8 cellular contexts compared by ENCODE assay signal in the genomic region with DNA sequence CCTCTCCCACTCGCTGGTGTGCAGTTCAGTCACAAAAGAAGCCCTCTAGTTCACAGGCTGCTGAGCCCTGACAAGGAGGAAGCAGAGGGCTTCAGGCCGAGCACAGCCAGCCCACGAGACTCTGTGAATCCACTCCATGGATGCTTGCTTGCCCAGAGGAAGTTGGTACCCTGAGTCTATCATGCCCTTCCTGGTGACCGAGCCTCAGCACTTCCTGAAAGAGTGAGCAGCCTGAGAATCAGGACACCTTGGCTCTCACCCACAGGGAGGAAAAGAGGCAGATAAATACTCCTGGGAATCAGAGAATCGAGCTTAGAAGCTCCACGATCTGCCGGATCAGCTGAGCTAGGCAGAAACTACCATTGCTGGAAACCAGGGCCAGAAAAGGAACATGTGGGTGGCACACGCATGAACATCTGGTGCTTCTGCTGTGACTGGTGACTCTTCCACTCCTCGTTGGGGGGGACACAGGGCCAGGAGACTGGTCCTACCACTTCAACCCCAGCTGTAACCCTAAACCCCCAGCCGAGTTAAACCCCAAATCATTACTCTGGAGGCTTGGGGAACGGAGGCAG.
A peak's percentile ranks its signal among the peaks of the same experiment; 100 is the strongest.
DNase-seq lines count a peak whose midpoint lies in the region; ATAC-seq and TF ChIP-seq lines count a peak whose summit lies in the region.

No MANE protein-coding gene starts in this region.

- H2AFZ ChIP-seq in parathyroid adenoma = peak overlapping the region; percentile 73

- no peaks in the 10 kb centered on the region for H3K9me3 Mint-ChIP-seq in activated CD4-positive, alpha-beta memory T cell treated with anti-CD3 and anti-CD28 coated beads, Interleukin-2, amount 10 ng/mL, durations not matched to agents 7 days and 5 days

- H3K36me3 ChIP-seq in esophagus muscularis mucosa (no peaks in the 10 kb centered on the region), parathyroid adenoma (ENCODE audit: control insufficient read depth, insufficient read depth, low read length) (no peaks in the 10 kb centered on the region)

- H3K9me3 ChIP-seq in esophagus muscularis mucosa = no peaks in the 10 kb centered on the region
- H3K9me3 ChIP-seq in parathyroid adenoma (ENCODE audit: control insufficient read depth, low read length) = no peaks in the 10 kb centered on the region

- H3K4me1 ChIP-seq in esophagus muscularis mucosa = peaks cover 11 to 15% (median 13%) of the 10 kb centered on the region in 4 donors
- H3K4me1 ChIP-seq in parathyroid adenoma = peaks cover 3% of the 10 kb centered on the region

- DNase-seq in esophagus muscularis mucosa (ENCODE audit: extremely low spot score) = no peak
- DNase-seq in mesenteric fat pad (ENCODE audit: low spot score) = no peak
- DNase-seq in activated CD4-positive, alpha-beta memory T cell treated with anti-CD3 and anti-CD28 coated beads, Interleukin-2, amount 10 ng/mL, durations not matched to agents 7 days and 5 days = no peak

- H3K27ac Mint-ChIP-seq in activated CD4-positive, alpha-beta memory T cell treated with anti-CD3 and anti-CD28 coated beads, Interleukin-2, amount 10 ng/mL, durations not matched to agents 7 days and 5 days = no peak overlapping the region

- H3K9ac ChIP-seq in parathyroid adenoma = no peak overlapping the region

- H3K4me3 Mint-ChIP-seq in activated CD4-positive, alpha-beta memory T cell treated with anti-CD3 and anti-CD28 coated beads, Interleukin-2, amount 10 ng/mL, durations not matched to agents 7 days and 5 days = no peak overlapping the region

- H3K79me2 ChIP-seq in parathyroid adenoma = no peaks in the 10 kb centered on the region

- H3K36me3 Mint-ChIP-seq in activated CD4-positive, alpha-beta memory T cell treated with anti-CD3 and anti-CD28 coated beads, Interleukin-2, amount 10 ng/mL, durations not matched to agents 7 days and 5 days (ENCODE audit: low read depth) = no peaks in the 10 kb centered on the region

- H3K27me3 Mint-ChIP-seq in activated CD4-positive, alpha-beta memory T cell treated with anti-CD3 and anti-CD28 coated beads, Interleukin-2, amount 10 ng/mL, durations not matched to agents 7 days and 5 days = peaks cover 37% of the 10 kb centered on the region

- POLR2A ChIA-PET in activated CD4-positive, alpha-beta memory T cell treated with anti-CD3 and anti-CD28 coated beads, Interleukin-2, amount 10 ng/mL, durations not matched to agents 7 days and 5 days (lab: Charles Lee) = interaction anchor here (0.6 kb wide), 1 partner anchor 14 kb away, joined by 3 read pairs; no protein-coding TSS in a partner anchor

- CTCF ChIA-PET in activated CD4-positive, alpha-beta memory T cell treated with anti-CD3 and anti-CD28 coated beads, Interleukin-2, amount 10 ng/mL, durations not matched to agents 7 days and 5 days (lab: Charles Lee) = interaction anchor here (0.8 to 1.5 kb wide), 4 partner anchors 13 to 41 kb away, joined by 3 to 7 read pairs (median 3); no protein-coding TSS in a partner anchor

- H3K4me2 ChIP-seq in parathyroid adenoma (ENCODE audit: low read length) = peak overlapping the region; percentile 60

- H3K27ac ChIP-seq in esophagus muscularis mucosa (replicated peaks in 1 of 4) (no peak overlapping the region), parathyroid adenoma (no peak overlapping the region)

- intact Hi-C loops in esophagus muscularis mucosa (cut with DNase I) = loop anchor here (5.0 to 10.0 kb wide), 2 partner anchors 358 to 555 kb away; no protein-coding TSS in a partner anchor

- ATAC-seq in GM18498 (IDR thresholded peaks at IDR 0.05; ENCODE audit: unreplicated experiment) (peak; percentile 24), HG03520 (IDR thresholded peaks at IDR 0.05; ENCODE audit: unreplicated experiment) (peak; percentile 40), HG03432 (IDR thresholded peaks at IDR 0.05; ENCODE audit: unreplicated experiment) (no peak), HG03565 (IDR thresholded peaks at IDR 0.05; ENCODE audit: unreplicated experiment) (no peak)

- peak overlapping the region; percentile 33 to 41 (median 34) for H3K4me3 ChIP-seq in esophagus muscularis mucosa
- H3K4me3 ChIP-seq in parathyroid adenoma (ENCODE audit: low read depth, low read length) = peak overlapping the region; percentile 44

- no peak for TF ChIP-seq EP300 in esophagus muscularis mucosa (IDR thresholded peaks at IDR 0.05)

- H3K27me3 ChIP-seq in esophagus muscularis mucosa = peaks cover 0 to 52% (median 7%) of the 10 kb centered on the region in 4 donors
- H3K27me3 ChIP-seq in parathyroid adenoma (ENCODE audit: control insufficient read depth, insufficient read depth, low read length) = no peaks in the 10 kb centered on the region

- TF ChIP-seq CTCF in esophagus muscularis mucosa (IDR thresholded peaks at IDR 0.05) (no peak), parathyroid adenoma (IDR thresholded peaks at IDR 0.05) (no peak)

- H3K4me1 Mint-ChIP-seq in activated CD4-positive, alpha-beta memory T cell treated with anti-CD3 and anti-CD28 coated beads, Interleukin-2, amount 10 ng/mL, durations not matched to agents 7 days and 5 days = no peaks in the 10 kb centered on the region

- no peak for TF ChIP-seq POLR2A in esophagus muscularis mucosa (IDR thresholded peaks at IDR 0.05; ENCODE audit: low read depth)

- WGBS in esophagus muscularis mucosa = 53% methylated on average over 5 of the region's 11 CpGs

Comparison
In these comparisons a context has a peak if more than half of its experiments do, and no peak if none do; other contexts are left out.
1. ATAC-seq: peak in GM18498 (single experiment) and HG03520 (single experiment); none in HG03432 (single experiment) and HG03565 (single experiment).